ENCODE assay signal across 11 cellular contexts in the genomic region with DNA sequence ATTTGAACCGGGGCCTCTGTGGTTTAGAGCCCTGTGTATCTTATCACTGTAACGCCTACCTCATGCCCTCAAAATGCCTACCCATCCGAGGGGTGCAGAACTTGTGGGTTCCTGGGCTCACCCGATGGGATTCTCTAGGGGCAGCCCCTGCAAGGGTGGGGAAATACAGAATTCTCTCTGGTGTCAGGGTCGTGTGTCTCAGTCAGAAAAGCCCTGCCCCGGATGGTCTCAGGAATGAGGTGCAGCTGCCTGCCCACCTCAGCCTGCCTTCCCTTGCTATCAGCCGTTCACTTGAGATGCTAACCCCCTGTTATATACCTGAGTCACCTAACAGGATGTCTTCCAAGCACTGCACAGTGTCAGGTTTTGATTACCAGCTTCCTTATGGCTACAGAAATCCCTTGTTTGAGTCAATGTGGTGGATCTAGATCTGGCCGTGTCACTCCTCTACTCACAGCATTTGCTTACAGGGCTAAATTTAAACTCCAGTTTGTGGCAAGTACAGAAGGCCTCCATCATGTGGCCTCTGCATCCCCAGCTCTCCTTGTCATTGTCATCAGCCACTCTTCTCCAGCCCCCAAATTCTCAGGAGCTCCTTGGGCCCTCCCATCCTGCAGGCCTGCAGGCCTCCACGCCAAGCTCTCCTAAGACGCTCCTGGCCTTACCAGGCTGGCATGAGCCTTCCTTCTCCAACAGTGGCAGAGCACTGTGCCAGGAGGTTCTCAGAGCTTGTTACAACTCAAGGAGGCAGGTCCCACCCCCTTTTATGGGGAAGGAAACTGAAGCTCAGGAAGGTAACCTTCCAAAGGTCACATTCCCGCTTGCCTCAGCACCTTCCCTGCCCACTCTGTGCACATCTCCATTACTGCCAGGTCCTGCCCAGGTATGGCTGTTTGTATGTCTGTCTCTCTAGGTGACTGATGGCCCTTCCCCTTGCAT. TPM values are rescaled to one million over a fixed set of nuclear protein-coding genes. Genes with fewer than 3 reads are reported as not detected.
DNase-seq lines count a peak whose midpoint lies in the region; ATAC-seq lines count a peak whose summit lies in the region.
"Had no signal": no experiment of that assay in that cellular context is flagged by ENCODE, and none has a peak within 500 bp of the region (broad histone marks: within the 10 kb centered on the region; RNA-seq: fewer than 3 reads in every experiment).

No MANE protein-coding gene starts in this region.

- H3K9me3 Mint-ChIP-seq in CD4-positive, CD25-positive, alpha-beta regulatory T cell: peaks cover 0 to 2% (median 0%) of the 10 kb centered on the region in 7 donors
- no peaks in the 10 kb centered on the region for H3K9me3 Mint-ChIP-seq in T-helper 2 cell treated with Interferon-gamma antibody and Interleukin-4, amounts not matched to agents 5 μg/mL and 100 μg/mL, for 36 hours
- H3K9me3 Mint-ChIP-seq in CD8-positive, alpha-beta memory T cell: no peaks in the 10 kb centered on the region
- H3K9me3 Mint-ChIP-seq: CD4-positive, alpha-beta memory T cell had no signal

- H3K36me3 ChIP-seq in CD4-positive, CD25-positive, alpha-beta regulatory T cell (ENCODE audit: control insufficient read depth, insufficient read depth, low read length): no peaks in the 10 kb centered on the region
- H3K36me3 ChIP-seq in CD8-positive, alpha-beta memory T cell (ENCODE audit: insufficient read depth, low read length): no peaks in the 10 kb centered on the region
- H3K36me3 ChIP-seq: ascending aorta had no signal

- no peak overlapping the region for H3K27ac ChIP-seq in CD4-positive, CD25-positive, alpha-beta regulatory T cell (ENCODE audit: insufficient read depth, low read length, poor library complexity, severe bottlenecking)
- no peak overlapping the region for H3K27ac ChIP-seq in CD8-positive, alpha-beta memory T cell (ENCODE audit: low read depth, low read length)
- H3K27ac ChIP-seq: ascending aorta had no signal

- H3K4me1 Mint-ChIP-seq in CD4-positive, CD25-positive, alpha-beta regulatory T cell: peaks cover 5 to 10% (median 5%) of the 10 kb centered on the region in 4 donors
- H3K4me1 Mint-ChIP-seq in T-helper 2 cell treated with Interferon-gamma antibody and Interleukin-4, amounts not matched to agents 5 μg/mL and 100 μg/mL, for 36 hours (ENCODE audit: low read depth): peaks cover 16% of the 10 kb centered on the region
- H3K4me1 Mint-ChIP-seq in CD8-positive, alpha-beta memory T cell: peaks cover 0 to 6% (median 2%) of the 10 kb centered on the region in 3 donors
- H3K4me1 Mint-ChIP-seq: CD4-positive, alpha-beta memory T cell had no signal

- no peak overlapping the region for H3K4me3 ChIP-seq in CD4-positive, CD25-positive, alpha-beta regulatory T cell (ENCODE audit: low read depth, low read length)
- H3K4me3 ChIP-seq in CD8-positive, alpha-beta memory T cell (ENCODE audit: low read length): no peak overlapping the region
- H3K4me3 ChIP-seq: ascending aorta had no signal

- DNase-seq in CD4-positive, CD25-positive, alpha-beta regulatory T cell: no peak
- DNase-seq in T-helper 2 cell treated with Interferon-gamma antibody and Interleukin-4, amounts not matched to agents 5 μg/mL and 100 μg/mL, for 36 hours (ENCODE audit: low spot score): peak; percentile 65
- peak; percentile 60 to 83 for DNase-seq in left colon
- DNase-seq in CD8-positive, alpha-beta memory T cell: no peak
- no peak for DNase-seq in NCI-H82 (lab: John Stamatoyannopoulos, UW)
- no peak for DNase-seq in putamen (ENCODE audit: low spot score)
- DNase-seq: activated CD8-positive, alpha-beta memory T cell treated with anti-CD3 and anti-CD28 coated beads for 24 hours had no signal

- H3K27me3 ChIP-seq in CD4-positive, CD25-positive, alpha-beta regulatory T cell (ENCODE audit: control insufficient read depth, insufficient read depth, low read length): no peaks in the 10 kb centered on the region
- no peaks in the 10 kb centered on the region for H3K27me3 ChIP-seq in CD8-positive, alpha-beta memory T cell (ENCODE audit: insufficient read depth, low read length, poor library complexity, severe bottlenecking)
- H3K27me3 ChIP-seq: ascending aorta had no signal

- no peak for ATAC-seq in CD4-positive, CD25-positive, alpha-beta regulatory T cell (ENCODE audit: low read depth in 2 of 2)
- peak; percentile 28 for ATAC-seq in GM18868 (IDR thresholded peaks at IDR 0.05; ENCODE audit: unreplicated experiment)
- ATAC-seq in left colon: peak; percentile 74
- ATAC-seq in HG02678 (IDR thresholded peaks at IDR 0.05; ENCODE audit: unreplicated experiment): no peak

- peak overlapping the region in 2 of 3 donors; percentile 2 to 63 for H3K27ac Mint-ChIP-seq in CD4-positive, CD25-positive, alpha-beta regulatory T cell
- H3K27ac Mint-ChIP-seq in T-helper 2 cell treated with Interferon-gamma antibody and Interleukin-4, amounts not matched to agents 5 μg/mL and 100 μg/mL, for 36 hours: no peak overlapping the region
- peak overlapping the region in 1 of 8 donors; percentile 43 for H3K27ac Mint-ChIP-seq in CD8-positive, alpha-beta memory T cell
- H3K27ac Mint-ChIP-seq: CD4-positive, alpha-beta memory T cell had no signal

- no peaks in the 10 kb centered on the region for H3K36me3 Mint-ChIP-seq in CD4-positive, CD25-positive, alpha-beta regulatory T cell
- no peaks in the 10 kb centered on the region for H3K36me3 Mint-ChIP-seq in T-helper 2 cell treated with Interferon-gamma antibody and Interleukin-4, amounts not matched to agents 5 μg/mL and 100 μg/mL, for 36 hours (ENCODE audit: low read depth)
- H3K36me3 Mint-ChIP-seq in CD8-positive, alpha-beta memory T cell: peaks cover 0 to 2% (median 0%) of the 10 kb centered on the region in 3 donors
- H3K36me3 Mint-ChIP-seq: CD4-positive, alpha-beta memory T cell had no signal

- H3K4me1 ChIP-seq in CD4-positive, CD25-positive, alpha-beta regulatory T cell (ENCODE audit: control insufficient read depth, insufficient read depth, low read length, poor library complexity, severe bottlenecking): no peaks in the 10 kb centered on the region
- no peaks in the 10 kb centered on the region for H3K4me1 ChIP-seq in CD8-positive, alpha-beta memory T cell (ENCODE audit: insufficient read depth, low read length)

- CTCF ChIA-PET in CD8-positive, alpha-beta memory T cell (lab: Charles Lee): interaction anchor here (1.3 kb wide), 1 partner anchor 14 kb away, joined by 4 read pairs; no protein-coding TSS in a partner anchor

- no peaks in the 10 kb centered on the region for H3K9me3 ChIP-seq in CD4-positive, CD25-positive, alpha-beta regulatory T cell (ENCODE audit: control insufficient read depth in 2 of 2, low read length in 2 of 2)
- H3K9me3 ChIP-seq in CD8-positive, alpha-beta memory T cell (ENCODE audit: low read length): no peaks in the 10 kb centered on the region
- H3K9me3 ChIP-seq: ascending aorta had no signal

- POLR2A ChIA-PET in CD8-positive, alpha-beta memory T cell (lab: Charles Lee): no interaction called here

- no peaks in the 10 kb centered on the region for H3K27me3 Mint-ChIP-seq in CD4-positive, CD25-positive, alpha-beta regulatory T cell
- H3K27me3 Mint-ChIP-seq in T-helper 2 cell treated with Interferon-gamma antibody and Interleukin-4, amounts not matched to agents 5 μg/mL and 100 μg/mL, for 36 hours (ENCODE audit: low read depth): peaks cover 4% of the 10 kb centered on the region
- peaks cover 0 to 2% of the 10 kb centered on the region in 2 donors for H3K27me3 Mint-ChIP-seq in CD8-positive, alpha-beta memory T cell

- intact Hi-C loops in left colon (cut with DNase I, micrococcal nuclease): no loop called here

- H3K4me3 Mint-ChIP-seq in CD4-positive, CD25-positive, alpha-beta regulatory T cell: no peak overlapping the region
- H3K4me3 Mint-ChIP-seq in T-helper 2 cell treated with Interferon-gamma antibody and Interleukin-4, amounts not matched to agents 5 μg/mL and 100 μg/mL, for 36 hours: no peak overlapping the region
- H3K4me3 Mint-ChIP-seq in CD8-positive, alpha-beta memory T cell: no peak overlapping the region
- H3K4me3 Mint-ChIP-seq: CD4-positive, alpha-beta memory T cell had no signal

RNA-seq across cellular contexts. Expression of a gene that starts 14.3 kb away (rescaled TPM):
- total RNA-seq in CD4-positive, CD25-positive, alpha-beta regulatory T cell: 95.7 TPM
- 10 to 100 TPM; 48.4 to 65.7 (median 50.5) TPM for polyA plus RNA-seq in CD4-positive, CD25-positive, alpha-beta regulatory T cell
- total RNA-seq in left colon: 10 to 100 TPM; 73.1 to 81.7 TPM
- total RNA-seq in CD8-positive, alpha-beta memory T cell: 10 to 100 TPM; 55.9 to 57.7 TPM
- polyA plus RNA-seq in CD8-positive, alpha-beta memory T cell: 65.0 TPM

RNA-seq across cellular contexts. Expression of a gene that starts 16.2 kb away (rescaled TPM):
- not detected for total RNA-seq in CD4-positive, CD25-positive, alpha-beta regulatory T cell
- polyA plus RNA-seq in CD4-positive, CD25-positive, alpha-beta regulatory T cell: under 1 TPM in 1 of 4 donors, not detected in 3; 0.35 TPM
- 1 to 10 TPM; 2.9 to 3.6 TPM for total RNA-seq in left colon
- under 1 TPM in 1 of 2 experiments, not detected in 1; 0.13 TPM for total RNA-seq in CD8-positive, alpha-beta memory T cell
- polyA plus RNA-seq in CD8-positive, alpha-beta memory T cell: not detected
- total RNA-seq: ascending aorta; CD4-positive, alpha-beta memory T cell had no signal
- polyA plus RNA-seq: CD4-positive, alpha-beta memory T cell had no signal

Comparison
In these comparisons a context has a peak if more than half of its experiments do, and no peak if none do; other contexts are left out.
1. ATAC-seq: peak in GM18868 (single experiment) and left colon (single experiment); none in CD4-positive, CD25-positive, alpha-beta regulatory T cell (0 of 2) and HG02678 (single experiment).
2. DNase-seq: peak in T-helper 2 cell treated with Interferon-gamma antibody and Interleukin-4, amounts not matched to agents 5 μg/mL and 100 μg/mL, for 36 hours (single experiment) and left colon (2 of 2); none in CD4-positive, CD25-positive, alpha-beta regulatory T cell (0 of 3), CD8-positive, alpha-beta memory T cell (0 of 5), NCI-H82 (single experiment) and putamen (single experiment).